In genomic region chr19:58228584-58229254, GRCh38 we compare ENCODE assay signal across 1 cellular context.
TF ChIP-seq lines count a peak whose summit lies in the region.

Gene ZNF544 (plus strand): TSS chr19:58228914. CDS start chr19:58244024, 15,110 bp downstream.

TF ChIP-seq in K562, 482 proteins besides CTCF, POLR2A, EP300 and RAD21 (continued from another document and continues in another):
- TF ChIP-seq NCOA6 (IDR thresholded peaks at IDR 0.05), result no peak
- TF ChIP-seq, protein P1, sequence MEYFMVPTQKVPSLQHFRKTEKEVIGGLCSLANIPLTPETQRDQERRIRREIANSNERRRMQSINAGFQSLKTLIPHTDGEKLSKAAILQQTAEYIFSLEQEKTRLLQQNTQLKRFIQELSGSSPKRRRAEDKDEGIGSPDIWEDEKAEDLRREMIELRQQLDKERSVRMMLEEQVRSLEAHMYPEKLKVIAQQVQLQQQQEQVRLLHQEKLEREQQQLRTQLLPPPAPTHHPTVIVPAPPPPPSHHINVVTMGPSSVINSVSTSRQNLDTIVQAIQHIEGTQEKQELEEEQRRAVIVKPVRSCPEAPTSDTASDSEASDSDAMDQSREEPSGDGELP (CRISPR knock-in tag; IDR thresholded peaks at IDR 0.05; ENCODE audit: borderline replicate concordance), result peak; percentile 64; the same call in 1 of the 2 replicates
- 0 out of 2 replicates have a peak, but pooled peaks have one; percentile 39 for TF ChIP-seq ZNF232 (CRISPR knock-in tag; IDR thresholded peaks at IDR 0.05)
- TF ChIP-seq ZNF589 (CRISPR knock-in tag; IDR thresholded peaks at IDR 0.05; ENCODE audit: low read depth), result 0 out of 2 replicates have a peak, but pooled peaks have one; percentile 31
- TF ChIP-seq, protein P2, sequence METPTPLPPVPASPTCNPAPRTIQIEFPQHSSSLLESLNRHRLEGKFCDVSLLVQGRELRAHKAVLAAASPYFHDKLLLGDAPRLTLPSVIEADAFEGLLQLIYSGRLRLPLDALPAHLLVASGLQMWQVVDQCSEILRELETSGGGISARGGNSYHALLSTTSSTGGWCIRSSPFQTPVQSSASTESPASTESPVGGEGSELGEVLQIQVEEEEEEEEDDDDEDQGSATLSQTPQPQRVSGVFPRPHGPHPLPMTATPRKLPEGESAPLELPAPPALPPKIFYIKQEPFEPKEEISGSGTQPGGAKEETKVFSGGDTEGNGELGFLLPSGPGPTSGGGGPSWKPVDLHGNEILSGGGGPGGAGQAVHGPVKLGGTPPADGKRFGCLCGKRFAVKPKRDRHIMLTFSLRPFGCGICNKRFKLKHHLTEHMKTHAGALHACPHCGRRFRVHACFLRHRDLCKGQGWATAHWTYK (CRISPR knock-in tag; IDR thresholded peaks at IDR 0.05), result peak; percentile 22; the same call in 1 of the 2 replicates
- no peak for TF ChIP-seq JUN (IDR thresholded peaks at IDR 0.05; ENCODE audit: borderline replicate concordance, low read depth, low read length)
- TF ChIP-seq JUN (CRISPR knock-in tag; IDR thresholded peaks at IDR 0.05; ENCODE audit: borderline replicate concordance), result no peak
- no peak for TF ChIP-seq LEF1 (IDR thresholded peaks at IDR 0.05)
- TF ChIP-seq FOXA3 (CRISPR knock-in tag; conservative IDR thresholded peaks at IDR 0.05 in 1 of 2, IDR thresholded peaks at IDR 0.05 in 1 of 2), result no peak
- TF ChIP-seq RNF2 (IDR thresholded peaks at IDR 0.05), result peak; percentile 79
- TF ChIP-seq KLF10 (CRISPR knock-in tag; IDR thresholded peaks at IDR 0.05), result no peak
- no peak for TF ChIP-seq ZNF778 (CRISPR knock-in tag; IDR thresholded peaks at IDR 0.05)
- TF ChIP-seq FOSL1 (tag; conservative IDR thresholded peaks at IDR 0.05), result peak; percentile 34; the same call in 1 of the 2 replicates
- no peak for TF ChIP-seq SMARCA5 (IDR thresholded peaks at IDR 0.05)
- no peak for TF ChIP-seq PHTF2 (CRISPR knock-in tag; IDR thresholded peaks at IDR 0.05)
- peak; percentile 63; the same call in 1 of the 2 replicates for TF ChIP-seq E2F3 (CRISPR knock-in tag; IDR thresholded peaks at IDR 0.05)
- TF ChIP-seq GTF2B (IDR thresholded peaks at IDR 0.05; ENCODE audit: extremely low read depth, insufficient read length), result no peak
- TF ChIP-seq, protein P3, sequence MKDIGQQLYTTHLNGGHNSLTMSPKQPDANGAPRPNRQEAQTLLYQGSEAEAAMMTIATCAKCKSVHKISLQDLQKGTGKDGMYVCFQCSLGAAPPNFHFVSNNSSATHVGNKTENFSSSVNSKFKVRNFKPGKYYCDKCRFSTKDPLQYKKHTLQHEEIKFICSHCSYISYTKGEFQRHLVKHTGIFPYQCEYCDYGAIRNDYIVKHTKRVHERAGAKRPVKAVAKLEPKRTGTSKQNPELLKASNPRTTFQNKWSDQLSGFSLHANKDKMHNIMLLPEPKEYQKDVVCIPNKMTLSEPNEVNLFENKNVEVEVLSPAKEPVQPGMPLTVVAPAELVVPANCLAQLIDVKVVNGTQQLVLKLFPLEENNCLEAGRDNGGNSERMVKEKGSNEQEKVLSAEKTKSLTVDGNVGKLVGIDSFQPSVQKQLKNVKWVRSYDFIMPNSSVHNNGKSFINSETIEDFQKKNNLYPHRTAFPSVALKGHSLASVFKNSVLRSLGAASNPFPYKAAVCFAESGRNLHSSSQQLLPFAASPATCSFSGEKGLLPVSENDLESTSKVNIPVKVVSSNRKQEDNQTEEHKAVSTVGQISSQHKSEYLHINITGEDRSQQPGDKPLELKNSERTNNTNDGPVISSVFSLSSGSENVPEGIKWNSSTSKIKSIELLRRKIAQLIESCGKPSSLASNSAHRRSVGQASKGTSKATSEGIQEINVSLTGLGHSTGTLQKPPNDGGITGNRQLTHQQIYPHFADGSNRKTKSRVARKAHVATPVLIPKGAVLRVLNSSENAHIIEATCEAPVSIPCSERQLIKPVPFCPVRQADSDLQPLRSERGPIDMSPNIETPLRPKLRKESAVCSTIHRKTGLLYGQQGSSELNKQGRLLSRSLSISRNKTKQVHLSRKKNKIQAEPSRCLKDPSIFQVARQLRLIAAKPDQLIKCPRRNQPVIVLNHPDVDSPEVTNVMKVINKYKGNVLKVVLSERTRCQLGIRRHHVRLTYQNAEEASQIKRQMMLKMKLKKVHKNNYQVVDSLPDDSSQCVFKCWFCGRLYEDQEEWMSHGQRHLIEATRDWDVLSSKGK (CRISPR knock-in tag; IDR thresholded peaks at IDR 0.05), result no peak
- no peak for TF ChIP-seq HMG20B (CRISPR knock-in tag; IDR thresholded peaks at IDR 0.05)
- no peak for TF ChIP-seq MCM5 (IDR thresholded peaks at IDR 0.05; ENCODE audit: low read depth)
- peak; percentile 94 for TF ChIP-seq KDM5B (IDR thresholded peaks at IDR 0.05; ENCODE audit: insufficient replicate concordance, low read depth, low read length)
- no peak for TF ChIP-seq NR4A1 (CRISPR knock-in tag; IDR thresholded peaks at IDR 0.05)
- no peak for TF ChIP-seq NR4A1 (tag; IDR thresholded peaks at IDR 0.05)
- no peak for TF ChIP-seq HEY1 (CRISPR knock-in tag; IDR thresholded peaks at IDR 0.05; ENCODE audit: borderline replicate concordance)
- TF ChIP-seq, protein P4, sequence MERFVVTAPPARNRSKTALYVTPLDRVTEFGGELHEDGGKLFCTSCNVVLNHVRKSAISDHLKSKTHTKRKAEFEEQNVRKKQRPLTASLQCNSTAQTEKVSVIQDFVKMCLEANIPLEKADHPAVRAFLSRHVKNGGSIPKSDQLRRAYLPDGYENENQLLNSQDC (CRISPR knock-in tag; IDR thresholded peaks at IDR 0.05), result no peak
- no peak for TF ChIP-seq NFATC3 (IDR thresholded peaks at IDR 0.05)
- no peak for TF ChIP-seq ZKSCAN3 (CRISPR knock-in tag; IDR thresholded peaks at IDR 0.05)
- TF ChIP-seq, protein P5, sequence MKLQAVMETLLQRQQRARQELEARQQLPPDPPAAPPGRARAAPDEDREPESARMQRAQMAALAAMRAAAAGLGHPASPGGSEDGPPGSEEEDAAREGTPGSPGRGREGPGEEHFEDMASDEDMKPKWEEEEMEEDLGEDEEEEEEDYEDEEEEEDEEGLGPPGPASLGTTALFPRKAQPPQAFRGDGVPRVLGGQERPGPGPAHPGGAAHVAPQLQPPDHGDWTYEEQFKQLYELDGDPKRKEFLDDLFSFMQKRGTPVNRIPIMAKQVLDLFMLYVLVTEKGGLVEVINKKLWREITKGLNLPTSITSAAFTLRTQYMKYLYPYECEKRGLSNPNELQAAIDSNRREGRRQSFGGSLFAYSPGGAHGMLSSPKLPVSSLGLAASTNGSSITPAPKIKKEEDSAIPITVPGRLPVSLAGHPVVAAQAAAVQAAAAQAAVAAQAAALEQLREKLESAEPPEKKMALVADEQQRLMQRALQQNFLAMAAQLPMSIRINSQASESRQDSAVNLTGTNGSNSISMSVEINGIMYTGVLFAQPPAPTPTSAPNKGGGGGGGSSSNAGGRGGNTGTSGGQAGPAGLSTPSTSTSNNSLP (IDR thresholded peaks at IDR 0.05; ENCODE audit: borderline replicate concordance, low read depth, low read length), result no peak
- TF ChIP-seq, protein P6, sequence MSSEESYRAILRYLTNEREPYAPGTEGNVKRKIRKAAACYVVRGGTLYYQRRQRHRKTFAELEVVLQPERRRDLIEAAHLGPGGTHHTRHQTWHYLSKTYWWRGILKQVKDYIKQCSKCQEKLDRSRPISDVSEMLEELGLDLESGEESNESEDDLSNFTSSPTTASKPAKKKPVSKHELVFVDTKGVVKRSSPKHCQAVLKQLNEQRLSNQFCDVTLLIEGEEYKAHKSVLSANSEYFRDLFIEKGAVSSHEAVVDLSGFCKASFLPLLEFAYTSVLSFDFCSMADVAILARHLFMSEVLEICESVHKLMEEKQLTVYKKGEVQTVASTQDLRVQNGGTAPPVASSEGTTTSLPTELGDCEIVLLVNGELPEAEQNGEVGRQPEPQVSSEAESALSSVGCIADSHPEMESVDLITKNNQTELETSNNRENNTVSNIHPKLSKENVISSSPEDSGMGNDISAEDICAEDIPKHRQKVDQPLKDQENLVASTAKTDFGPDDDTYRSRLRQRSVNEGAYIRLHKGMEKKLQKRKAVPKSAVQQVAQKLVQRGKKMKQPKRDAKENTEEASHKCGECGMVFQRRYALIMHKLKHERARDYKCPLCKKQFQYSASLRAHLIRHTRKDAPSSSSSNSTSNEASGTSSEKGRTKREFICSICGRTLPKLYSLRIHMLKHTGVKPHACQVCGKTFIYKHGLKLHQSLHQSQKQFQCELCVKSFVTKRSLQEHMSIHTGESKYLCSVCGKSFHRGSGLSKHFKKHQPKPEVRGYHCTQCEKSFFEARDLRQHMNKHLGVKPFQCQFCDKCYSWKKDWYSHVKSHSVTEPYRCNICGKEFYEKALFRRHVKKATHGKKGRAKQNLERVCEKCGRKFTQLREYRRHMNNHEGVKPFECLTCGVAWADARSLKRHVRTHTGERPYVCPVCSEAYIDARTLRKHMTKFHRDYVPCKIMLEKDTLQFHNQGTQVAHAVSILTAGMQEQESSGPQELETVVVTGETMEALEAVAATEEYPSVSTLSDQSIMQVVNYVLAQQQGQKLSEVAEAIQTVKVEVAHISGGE (CRISPR knock-in tag; IDR thresholded peaks at IDR 0.05), result peak in 2 of 3 experiments; percentile 11 to 83; a peak in 2 of 6 replicates
- TF ChIP-seq HNRNPLL (IDR thresholded peaks at IDR 0.05; ENCODE audit: low read depth, low read length, poor library complexity, severe bottlenecking), result no peak
- no peak for TF ChIP-seq ZNF79 (CRISPR knock-in tag; IDR thresholded peaks at IDR 0.05; ENCODE audit: low read depth)
- TF ChIP-seq KAT8 (IDR thresholded peaks at IDR 0.05; ENCODE audit: low read depth), result no peak
- TF ChIP-seq SIRT6 (IDR thresholded peaks at IDR 0.05; ENCODE audit: low read depth, low read length), result no peak
- peak; percentile 64; the same call in 1 of the 2 replicates for TF ChIP-seq ZNF76 (CRISPR knock-in tag; IDR thresholded peaks at IDR 0.05; ENCODE audit: borderline replicate concordance)
- peak in 1 of 2 experiments; percentile 82 for TF ChIP-seq MAZ (CRISPR knock-in tag; conservative IDR thresholded peaks at IDR 0.05 in 1 of 2, IDR thresholded peaks at IDR 0.05 in 1 of 2)
- TF ChIP-seq ZNF24 (IDR thresholded peaks at IDR 0.05), result no peak
- TF ChIP-seq PCBP1 (IDR thresholded peaks at IDR 0.05; ENCODE audit: low read depth, low read length, poor library complexity, severe bottlenecking), result peak; percentile 67
- TF ChIP-seq ZBTB17 (CRISPR knock-in tag; IDR thresholded peaks at IDR 0.05), result 0 out of 2 replicates have a peak, but pooled peaks have one; percentile 44
- peak in 1 of 2 experiments; percentile 42; a peak in 1 of 4 replicates for TF ChIP-seq UBTF (IDR thresholded peaks at IDR 0.05; ENCODE audit: borderline replicate concordance in 1 of 2, low read depth in 2 of 2, low read length in 2 of 2)
- TF ChIP-seq ILF3 (IDR thresholded peaks at IDR 0.05; ENCODE audit: borderline replicate concordance), result no peak
- no peak for TF ChIP-seq ZNF280B (CRISPR knock-in tag; IDR thresholded peaks at IDR 0.05)
- TF ChIP-seq ETV5 (CRISPR knock-in tag; IDR thresholded peaks at IDR 0.05; ENCODE audit: low read depth), result no peak; the same call in none of the 2 replicates
- no peak for TF ChIP-seq SREBF1 (IDR thresholded peaks at IDR 0.05; ENCODE audit: borderline replicate concordance, low read depth, low read length)
- TF ChIP-seq RBM22 (IDR thresholded peaks at IDR 0.05; ENCODE audit: low read depth, low read length, poor library complexity, severe bottlenecking), result no peak
- TF ChIP-seq ZNF408 (CRISPR knock-in tag; IDR thresholded peaks at IDR 0.05; ENCODE audit: low read depth), result no peak
- TF ChIP-seq HNRNPL (IDR thresholded peaks at IDR 0.05; ENCODE audit: low read depth, low read length), result no peak
- TF ChIP-seq E2F8 (IDR thresholded peaks at IDR 0.05; ENCODE audit: low read depth, partially characterized antibody), result no peak
- TF ChIP-seq MAFF (IDR thresholded peaks at IDR 0.05; ENCODE audit: low read length), result no peak
